ENCODE assay signal across 21 cellular contexts in genomic region chr10:42937048-42937447, GRCh38.
DNase-seq lines count a peak whose midpoint lies in the region; ATAC-seq, FAIRE-seq and TF ChIP-seq lines count a peak whose summit lies in the region.
"Had no signal": no experiment of that assay in that cellular context is flagged by ENCODE, and none has a peak within 500 bp of the region (broad histone marks: within the 10 kb centered on the region; RNA-seq: fewer than 3 reads in every experiment).

No MANE protein-coding gene starts in this region.

- CTCF ChIA-PET in activated CD8-positive, alpha-beta memory T cell treated with anti-CD3 and anti-CD28 coated beads, Interleukin-2, amount 10 ng/mL, durations not matched to agents 7 days and 5 days (lab: Charles Lee), result interaction anchor here (0.6 kb wide), 1 partner anchor 438 kb away, joined by 4 read pairs; no protein-coding TSS in a partner anchor

- H3K4me3 Mint-ChIP-seq in activated CD8-positive, alpha-beta memory T cell treated with anti-CD3 and anti-CD28 coated beads, Interleukin-2, amount 10 ng/mL, durations not matched to agents 7 days and 5 days, result no peak overlapping the region
- no peak overlapping the region for H3K4me3 Mint-ChIP-seq in activated CD4-positive, alpha-beta T cell treated with anti-CD3 and anti-CD28 coated beads, Interleukin-2, amount 10 ng/mL, durations not matched to agents 24 days and 14 days
- H3K4me3 Mint-ChIP-seq: B cell; CD4-positive, alpha-beta T cell; CD8-positive, alpha-beta T cell had no signal

- H3K27ac Mint-ChIP-seq in activated CD8-positive, alpha-beta memory T cell treated with anti-CD3 and anti-CD28 coated beads, Interleukin-2, amount 10 ng/mL, durations not matched to agents 7 days and 5 days, result no peak overlapping the region
- H3K27ac Mint-ChIP-seq in activated CD4-positive, alpha-beta T cell treated with anti-CD3 and anti-CD28 coated beads, Interleukin-2, amount 10 ng/mL, durations not matched to agents 24 days and 14 days, result no peak overlapping the region
- H3K27ac Mint-ChIP-seq: B cell; CD4-positive, alpha-beta T cell; CD8-positive, alpha-beta T cell had no signal

- peaks cover 34% of the 10 kb centered on the region for H3K27me3 Mint-ChIP-seq in activated CD8-positive, alpha-beta memory T cell treated with anti-CD3 and anti-CD28 coated beads, Interleukin-2, amount 10 ng/mL, durations not matched to agents 7 days and 5 days
- H3K27me3 Mint-ChIP-seq in activated CD4-positive, alpha-beta T cell treated with anti-CD3 and anti-CD28 coated beads, Interleukin-2, amount 10 ng/mL, durations not matched to agents 24 days and 14 days, result peaks cover 30% of the 10 kb centered on the region

- FAIRE-seq in kidney (lab: Jason Lieb, UNC), result no peak
- FAIRE-seq: A549, D721Med, G401.6, GM12891 had no signal

- no peak for TF ChIP-seq CTCF in kidney (IDR thresholded peaks at IDR 0.05; ENCODE audit: borderline replicate concordance, extremely low read depth, insufficient read depth)
- no peak for TF ChIP-seq CTCF in osteoblast (IDR thresholded peaks at IDR 0.05; ENCODE audit: extremely low read depth, low read depth, low read length)

- intact Hi-C loops in kidney (cut with DNase I), result no loop called here
- intact Hi-C loops in activated CD4-positive, alpha-beta T cell treated with anti-CD3 and anti-CD28 coated beads, Interleukin-2, amount 10 ng/mL, durations not matched to agents 24 days and 14 days (cut with micrococcal nuclease), result no loop called here

- H3K36me3 ChIP-seq in kidney (ENCODE audit: control insufficient read depth in 1 of 2, insufficient read depth in 2 of 2, low read length in 2 of 2) (no peaks in the 10 kb centered on the region), osteoblast (ENCODE audit: insufficient read depth, low read length) (no peaks in the 10 kb centered on the region)
- H3K36me3 ChIP-seq: BLaER1 treated with 17β-estradiol and CSF1 and Interleukin-3, amounts not matched to agents 10 nM and 100 nM had no signal

- H3K4me1 Mint-ChIP-seq in activated CD8-positive, alpha-beta memory T cell treated with anti-CD3 and anti-CD28 coated beads, Interleukin-2, amount 10 ng/mL, durations not matched to agents 7 days and 5 days, result peaks cover 6% of the 10 kb centered on the region
- H3K4me1 Mint-ChIP-seq in activated CD4-positive, alpha-beta T cell treated with anti-CD3 and anti-CD28 coated beads, Interleukin-2, amount 10 ng/mL, durations not matched to agents 24 days and 14 days, result peaks cover 4% of the 10 kb centered on the region

- H3K4me2 ChIP-seq in osteoblast (ENCODE audit: insufficient read depth, low read length), result no peak overlapping the region
- H3K4me2 ChIP-seq: A549; BLaER1 treated with 17β-estradiol and CSF1 and Interleukin-3, amounts not matched to agents 10 nM and 100 nM had no signal

- peak; percentile 29 for DNase-seq in activated CD8-positive, alpha-beta memory T cell treated with anti-CD3 and anti-CD28 coated beads, Interleukin-2, amount 10 ng/mL, durations not matched to agents 7 days and 5 days
- no peak for DNase-seq in activated CD8-positive, alpha-beta memory T cell treated with anti-CD3 and anti-CD28 coated beads, Interleukin-2, amount 50 U/mL, for 4 hours
- peak; percentile 12 for DNase-seq in kidney
- peak; percentile 34 for DNase-seq in osteoblast (ENCODE audit: insufficient read length, low spot score, missing footprints)
- no peak for DNase-seq in activated CD4-positive, alpha-beta T cell treated with anti-CD3 and anti-CD28 coated beads, Interleukin-2, amount 10 ng/mL, durations not matched to agents 24 days and 14 days
- DNase-seq: AML-193; Caco-2; Calu3; CD4-positive, alpha-beta T cell; CD8-positive, alpha-beta T cell; DMS79 treated with DMSO at 0.1 percent for 48 hours; GF-D8 had no signal

- peaks cover 18% of the 10 kb centered on the region for H3K27me3 ChIP-seq in osteoblast (ENCODE audit: insufficient read depth, low read length)

- no peaks in the 10 kb centered on the region for H3K79me2 ChIP-seq in osteoblast (ENCODE audit: insufficient read depth, low read length)

- no peak overlapping the region for H2AFZ ChIP-seq in osteoblast (ENCODE audit: low read length)

- no peaks in the 10 kb centered on the region for H3K9me3 Mint-ChIP-seq in activated CD8-positive, alpha-beta memory T cell treated with anti-CD3 and anti-CD28 coated beads, Interleukin-2, amount 10 ng/mL, durations not matched to agents 7 days and 5 days (ENCODE audit: low read depth)
- no peaks in the 10 kb centered on the region for H3K9me3 Mint-ChIP-seq in activated CD4-positive, alpha-beta T cell treated with anti-CD3 and anti-CD28 coated beads, Interleukin-2, amount 10 ng/mL, durations not matched to agents 24 days and 14 days
- H3K9me3 Mint-ChIP-seq: CD4-positive, alpha-beta T cell; CD8-positive, alpha-beta T cell had no signal

- no peak overlapping the region for H3K9ac ChIP-seq in kidney (ENCODE audit: low read length in 2 of 2)
- H3K9ac ChIP-seq: BLaER1 treated with 17β-estradiol and CSF1 and Interleukin-3, amounts not matched to agents 10 nM and 100 nM had no signal

- ATAC-seq in activated CD8-positive, alpha-beta memory T cell treated with anti-CD3 and anti-CD28 coated beads, Interleukin-2, amount 10 ng/mL, durations not matched to agents 7 days and 5 days, result no peak
- ATAC-seq in GM18909 (IDR thresholded peaks at IDR 0.05; ENCODE audit: poor library complexity, unreplicated experiment), result no peak
- ATAC-seq: A549; CD8-positive, alpha-beta T cell had no signal

- H3K4me3 ChIP-seq in kidney (ENCODE audit: low read length in 2 of 2) (no peak overlapping the region), osteoblast (ENCODE audit: insufficient read depth, low read length) (no peak overlapping the region)
- H3K4me3 ChIP-seq: A549; BLaER1 treated with 17β-estradiol and CSF1 and Interleukin-3, amounts not matched to agents 10 nM and 100 nM had no signal

- no peaks in the 10 kb centered on the region for H4K20me1 ChIP-seq in osteoblast (ENCODE audit: insufficient read depth, low read length)

- H3K4me1 ChIP-seq in kidney (ENCODE audit: control insufficient read depth in 1 of 2, insufficient read depth in 1 of 2, low read depth in 1 of 2, low read length in 2 of 2) (peaks cover 0 to 8% of the 10 kb centered on the region in 2 donors), osteoblast (ENCODE audit: insufficient read depth, low read length) (no peaks in the 10 kb centered on the region)
- H3K4me1 ChIP-seq: A549, Caco-2 had no signal

- no peaks in the 10 kb centered on the region for H3K36me3 Mint-ChIP-seq in activated CD8-positive, alpha-beta memory T cell treated with anti-CD3 and anti-CD28 coated beads, Interleukin-2, amount 10 ng/mL, durations not matched to agents 7 days and 5 days
- no peaks in the 10 kb centered on the region for H3K36me3 Mint-ChIP-seq in activated CD4-positive, alpha-beta T cell treated with anti-CD3 and anti-CD28 coated beads, Interleukin-2, amount 10 ng/mL, durations not matched to agents 24 days and 14 days (ENCODE audit: low read depth)
- H3K36me3 Mint-ChIP-seq: CD8-positive, alpha-beta T cell had no signal

- H3K27ac ChIP-seq in kidney (ENCODE audit: low read depth in 2 of 2, low read length in 2 of 2) (no peak overlapping the region), osteoblast (ENCODE audit: low read depth, low read length) (no peak overlapping the region)
- H3K27ac ChIP-seq: 22Rv1; A549; BLaER1 treated with 17β-estradiol and CSF1 and Interleukin-3, amounts not matched to agents 10 nM and 100 nM; C4-2B had no signal

- no peaks in the 10 kb centered on the region for H3K9me3 ChIP-seq in kidney (ENCODE audit: control insufficient read depth in 1 of 2, low read length in 2 of 2)
- H3K9me3 ChIP-seq in osteoblast (ENCODE audit: low read depth, low read length), result no peaks in the 10 kb centered on the region
- H3K9me3 ChIP-seq: A549; BLaER1 treated with 17β-estradiol and CSF1 and Interleukin-3, amounts not matched to agents 10 nM and 100 nM; Caco-2 had no signal

Comparison
In these comparisons a context has a peak if more than half of its experiments do, and no peak if none do; other contexts are left out.
1. DNase-seq: peak in activated CD8-positive, alpha-beta memory T cell treated with anti-CD3 and anti-CD28 coated beads, Interleukin-2, amount 10 ng/mL, durations not matched to agents 7 days and 5 days (single experiment), kidney (single experiment) and osteoblast (single experiment); none in activated CD8-positive, alpha-beta memory T cell treated with anti-CD3 and anti-CD28 coated beads, Interleukin-2, amount 50 U/mL, for 4 hours (single experiment) and activated CD4-positive, alpha-beta T cell treated with anti-CD3 and anti-CD28 coated beads, Interleukin-2, amount 10 ng/mL, durations not matched to agents 24 days and 14 days (single experiment).